In the genomic region with DNA sequence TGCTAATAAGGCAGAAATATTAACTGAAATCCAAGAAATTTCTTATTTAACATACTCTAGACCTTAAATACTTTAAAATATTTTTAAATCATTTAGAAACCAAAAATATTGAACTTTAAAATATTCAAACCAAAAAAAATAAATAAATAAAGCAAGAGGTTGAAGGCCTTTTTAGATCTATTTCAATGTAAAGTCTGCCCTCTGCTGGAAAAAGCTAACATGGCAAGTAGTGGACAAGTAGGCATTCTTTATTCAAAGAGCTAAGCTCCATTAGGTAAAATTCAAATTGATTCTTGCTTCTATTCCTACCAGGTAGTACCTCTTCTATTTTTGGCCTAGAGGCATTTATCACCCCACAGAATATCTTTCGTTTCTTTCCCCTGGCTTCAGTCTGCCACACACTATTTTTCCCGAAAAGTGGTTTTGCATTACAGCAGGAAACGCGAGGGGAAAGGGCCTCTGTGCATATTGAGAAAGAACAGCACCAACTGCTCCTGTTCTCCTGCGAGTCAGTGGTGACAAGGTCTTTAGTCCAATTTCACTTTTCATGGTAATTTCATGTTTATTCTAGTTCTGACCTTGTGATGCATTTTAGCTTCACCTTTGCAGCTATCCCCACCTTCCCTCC, we compare ENCODE assay signal across 8 cellular contexts.
DNase-seq lines count a peak whose midpoint lies in the region; ATAC-seq and TF ChIP-seq lines count a peak whose summit lies in the region.

No MANE protein-coding gene starts in this region.

- H3K4me2 ChIP-seq in DOHH2 (ENCODE audit: low read length), result no peak overlapping the region

- H3K9me2 ChIP-seq in DOHH2 (replicated peaks; ENCODE audit: control insufficient read depth, low read length), result no peaks in the 10 kb centered on the region

- H4K20me1 ChIP-seq in DOHH2 (ENCODE audit: control insufficient read depth, insufficient read depth, low read depth, low read length), result no peaks in the 10 kb centered on the region

- no peaks in the 10 kb centered on the region for H3F3A ChIP-seq in DOHH2 (ENCODE audit: control insufficient read depth, insufficient read depth)

- no peaks in the 10 kb centered on the region for H3K4me1 ChIP-seq in DOHH2 (ENCODE audit: control insufficient read depth, low read length)

- DNase-seq in KG1 (lab: John Stamatoyannopoulos, UW), result peak; percentile 45
- peak; percentile 77 for DNase-seq in RKO (ENCODE audit: low spot score)
- DNase-seq in astrocyte of the cerebellum (ENCODE audit: low read depth), result peak; percentile 74
- DNase-seq in iris pigment epithelial cell (ENCODE audit: low read depth), result peak; percentile 76
- DNase-seq in stimulated activated CD4-positive, alpha-beta T cell treated with anti-CD3 and anti-CD28 coated beads, Interleukin-2, amount 100 ng/mL, for 4 hours (ENCODE audit: low read depth), result peak; percentile 40
- DNase-seq in 8988T, result no peak

- H3K4me3 ChIP-seq in DOHH2 (ENCODE audit: low read length), result no peak overlapping the region
- no peak overlapping the region for H3K4me3 ChIP-seq in astrocyte of the cerebellum (ENCODE audit: low read depth, low read length)

- H3K27ac ChIP-seq in DOHH2 (ENCODE audit: low read depth, low read length), result no peak overlapping the region

- in situ Hi-C loops in astrocyte of the cerebellum (cut with HindIII; ENCODE audit: low sequenced_read_pairs), result loop anchor here (5.0 kb wide), 1 partner anchor 76 kb away; no protein-coding TSS in a partner anchor

- H3K79me2 ChIP-seq in DOHH2 (ENCODE audit: control insufficient read depth, low read length), result no peaks in the 10 kb centered on the region

- ATAC-seq in GM21390 (IDR thresholded peaks at IDR 0.05; ENCODE audit: unreplicated experiment), result peak; percentile 72

- H3K36me3 ChIP-seq in DOHH2 (ENCODE audit: control insufficient read depth, low read length), result no peaks in the 10 kb centered on the region

- TF ChIP-seq CTCF in DOHH2 (IDR thresholded peaks at IDR 0.05; ENCODE audit: low read depth, low read length, poor library complexity, severe bottlenecking), result peak; percentile 61
- peak; percentile 65 for TF ChIP-seq CTCF in astrocyte of the cerebellum (IDR thresholded peaks at IDR 0.05; ENCODE audit: low read depth, low read length, missing control alignments)

- no peaks in the 10 kb centered on the region for H3K9me3 ChIP-seq in DOHH2 (ENCODE audit: control insufficient read depth, insufficient read depth, low read length)

- no peaks in the 10 kb centered on the region for H3K27me3 ChIP-seq in DOHH2 (ENCODE audit: control insufficient read depth, low read length)
